9 cellular contexts compared by ENCODE assay signal in the genomic region with DNA sequence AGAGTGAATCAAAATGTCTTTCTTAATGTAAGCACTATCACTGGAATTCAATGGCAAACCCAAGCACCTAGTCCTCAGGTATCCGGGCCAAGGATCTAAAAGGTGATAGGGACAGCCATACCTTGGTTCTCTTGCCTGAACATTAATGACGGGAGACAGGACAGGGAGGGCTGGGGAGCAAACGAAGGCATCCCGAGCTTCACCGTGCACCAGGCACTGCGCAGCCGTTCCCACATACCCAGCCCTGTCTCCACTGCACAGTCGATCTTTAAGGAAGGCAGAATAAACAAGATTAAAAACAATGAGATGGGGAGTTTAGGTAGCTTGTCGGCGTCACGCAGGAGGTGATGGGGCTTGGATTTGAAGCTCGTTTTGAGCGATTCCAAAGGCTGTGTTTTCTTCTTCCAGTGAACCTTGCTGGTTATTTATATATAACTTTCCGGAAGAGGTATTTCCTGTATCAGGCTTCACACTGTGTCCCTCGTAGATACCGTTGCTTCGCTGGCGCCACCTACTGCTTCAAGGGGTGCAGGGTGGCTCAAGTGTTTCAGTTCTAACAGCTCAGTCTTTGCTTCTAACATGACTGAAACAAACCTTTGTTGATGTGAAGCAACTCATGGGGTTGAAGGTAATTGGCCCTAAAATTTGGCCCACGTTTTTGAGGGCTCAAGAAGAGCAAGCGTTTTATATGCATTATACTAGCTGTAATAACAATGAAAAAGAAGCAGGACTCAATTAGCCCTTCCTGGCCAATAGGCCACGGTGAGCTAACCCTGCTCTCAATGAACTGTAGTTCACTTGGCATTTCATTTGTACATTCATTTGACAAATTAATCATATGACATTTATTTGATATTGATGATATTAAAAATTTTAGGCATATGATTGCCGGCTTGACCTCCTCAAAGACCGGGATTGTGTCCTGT.
DNase-seq lines count a peak whose midpoint lies in the region; ATAC-seq, FAIRE-seq and TF ChIP-seq lines count a peak whose summit lies in the region.
"Had no signal": no experiment of that assay in that cellular context is flagged by ENCODE, and none has a peak within 500 bp of the region (broad histone marks: within the 10 kb centered on the region; RNA-seq: fewer than 3 reads in every experiment).

No MANE protein-coding gene starts in this region.

- H3K4me1 Mint-ChIP-seq in CD4-positive, alpha-beta T cell (ENCODE audit: low read depth), result peaks cover 20% of the 10 kb centered on the region
- peaks cover 8 to 11% (median 9%) of the 10 kb centered on the region in 4 donors for H3K4me1 Mint-ChIP-seq in naive thymus-derived CD8-positive, alpha-beta T cell
- peaks cover 9% of the 10 kb centered on the region for H3K4me1 Mint-ChIP-seq in type B pancreatic cell (ENCODE audit: unreplicated experiment)

- intact Hi-C loops in CD4-positive, alpha-beta T cell (cut with DNase I, micrococcal nuclease), result no loop called here
- intact Hi-C loops in endothelial cell of umbilical vein (cut with micrococcal nuclease), result loop anchor here (1.0 to 2.0 kb wide), 2 partner anchors 52 to 88 kb away; no protein-coding TSS in a partner anchor

- FAIRE-seq in endothelial cell of umbilical vein (lab: Jason Lieb, UNC), result peak; percentile 63
- FAIRE-seq: TTC549 had no signal

- H3K27ac ChIP-seq in CD4-positive, alpha-beta T cell (ENCODE audit: low read depth, low read length), result no peak overlapping the region
- H3K27ac ChIP-seq in endothelial cell of umbilical vein (ENCODE audit: insufficient read depth, low read depth, low read length), result no peak overlapping the region

- no peaks in the 10 kb centered on the region for H3K9me3 Mint-ChIP-seq in CD4-positive, alpha-beta T cell
- peaks cover 0 to 9% (median 0%) of the 10 kb centered on the region in 9 donors for H3K9me3 Mint-ChIP-seq in naive thymus-derived CD8-positive, alpha-beta T cell
- no peaks in the 10 kb centered on the region for H3K9me3 Mint-ChIP-seq in type B pancreatic cell

- H3K27ac Mint-ChIP-seq in CD4-positive, alpha-beta T cell, result no peak overlapping the region
- peak overlapping the region in 4 of 10 donors; percentile 22 to 86 (median 70) for H3K27ac Mint-ChIP-seq in naive thymus-derived CD8-positive, alpha-beta T cell
- no peak overlapping the region for H3K27ac Mint-ChIP-seq in type B pancreatic cell

- H3K9me1 ChIP-seq in endothelial cell of umbilical vein (replicated peaks; ENCODE audit: control insufficient read depth, extremely low read depth, insufficient read depth, low read length), result no peaks in the 10 kb centered on the region

- no peak for TF ChIP-seq POLR2A in endothelial cell of umbilical vein (IDR thresholded peaks at IDR 0.05; ENCODE audit: low read depth, low read length)

- H3K4me1 ChIP-seq in endothelial cell of umbilical vein (ENCODE audit: control insufficient read depth, extremely low read depth, insufficient read depth, low read length), result peaks cover 4% of the 10 kb centered on the region

- peaks cover 4% of the 10 kb centered on the region for H3K27me3 ChIP-seq in CD4-positive, alpha-beta T cell (ENCODE audit: control insufficient read depth, insufficient read depth, low read length)
- no peaks in the 10 kb centered on the region for H3K27me3 ChIP-seq in endothelial cell of umbilical vein (ENCODE audit: control insufficient read depth in 2 of 2, insufficient read depth in 2 of 2, low read length in 2 of 2)

- H4K20me1 ChIP-seq in endothelial cell of umbilical vein (replicated peaks; ENCODE audit: control insufficient read depth, extremely low read depth, insufficient read depth, low read length), result no peaks in the 10 kb centered on the region

- H3K27me3 Mint-ChIP-seq in CD4-positive, alpha-beta T cell, result peaks cover 35% of the 10 kb centered on the region
- peaks cover 6 to 44% (median 30%) of the 10 kb centered on the region in 5 donors for H3K27me3 Mint-ChIP-seq in naive thymus-derived CD8-positive, alpha-beta T cell
- peaks cover 31% of the 10 kb centered on the region for H3K27me3 Mint-ChIP-seq in type B pancreatic cell

- H2AFZ ChIP-seq in endothelial cell of umbilical vein (ENCODE audit: low read depth, low read length), result peak overlapping the region; percentile 32

- no peak overlapping the region for H3K9ac ChIP-seq in endothelial cell of umbilical vein (replicated peaks; ENCODE audit: extremely low read depth, insufficient read depth, low read length)

- H3K9me3 ChIP-seq in CD4-positive, alpha-beta T cell (ENCODE audit: control insufficient read depth, low read length), result no peaks in the 10 kb centered on the region
- H3K9me3 ChIP-seq in endothelial cell of umbilical vein (replicated peaks; ENCODE audit: control insufficient read depth, insufficient read depth, low read length), result no peaks in the 10 kb centered on the region

- H3K79me2 ChIP-seq in endothelial cell of umbilical vein (ENCODE audit: control insufficient read depth, insufficient read depth, low read length), result no peaks in the 10 kb centered on the region

- TF ChIP-seq CTCF in CD4-positive, alpha-beta T cell (IDR thresholded peaks at IDR 0.05), result peak; percentile 60
- TF ChIP-seq CTCF in endothelial cell of umbilical vein (IDR thresholded peaks at IDR 0.05; ENCODE audit: extremely low read depth in 1 of 2, insufficient read depth in 1 of 2, low read depth in 1 of 2, low read length in 2 of 2) (peak; percentile 60 to 65), type B pancreatic cell (conservative IDR thresholded peaks at IDR 0.05) (peak; percentile 79)

- dilution Hi-C loops in endothelial cell of umbilical vein (cut with MboI; ENCODE audit: extremely low pct_ligation_motif_present, low sequenced_read_pairs), result no loop called here

- H3K4me2 ChIP-seq in endothelial cell of umbilical vein (ENCODE audit: insufficient read depth, low read length), result peak overlapping the region; percentile 33

- CTCF ChIA-PET in CD4-positive, alpha-beta T cell (lab: Charles Lee), result interaction anchor here (1.4 kb wide), 1 partner anchor 53 kb away, joined by 5 read pairs; no protein-coding TSS in a partner anchor
- CTCF ChIA-PET in endothelial cell of umbilical vein (lab: Charles Lee), result interaction anchor here (1.4 kb wide), 1 partner anchor 53 kb away, joined by 21 read pairs; no protein-coding TSS in a partner anchor

- no peaks in the 10 kb centered on the region for H3K36me3 ChIP-seq in endothelial cell of umbilical vein (ENCODE audit: control insufficient read depth in 2 of 2, extremely low read depth in 1 of 2, insufficient read depth in 2 of 2, low read length in 2 of 2)

- H3K4me3 ChIP-seq in endothelial cell of umbilical vein (replicated peaks in 1 of 3; ENCODE audit: insufficient read depth in 1 of 3, low read depth in 1 of 3, low read length in 3 of 3), result no peak overlapping the region

- peak; percentile 65 for ATAC-seq in CD4-positive, alpha-beta T cell (ENCODE audit: poor library complexity)
- ATAC-seq in HG03139 (IDR thresholded peaks at IDR 0.05; ENCODE audit: unreplicated experiment), result peak; percentile 96
- peak; percentile 79 to 80 for ATAC-seq in naive thymus-derived CD8-positive, alpha-beta T cell

- peak in 8 of 10 experiments; percentile 4 to 41 (median 20) for DNase-seq in CD4-positive, alpha-beta T cell
- peak; percentile 45 for DNase-seq in GM19238 (ENCODE audit: insufficient read length, low spot score)
- peak; percentile 13 for DNase-seq in NCI-H2227 treated with DMSO at 0.1 percent for 48 hours (lab: John Stamatoyannopoulos, UW)
- peak; percentile 76 for DNase-seq in activated CD4-positive, alpha-beta T cell treated with anti-CD3 and anti-CD28 coated beads for 48 hours
- DNase-seq in endothelial cell of umbilical vein (ENCODE audit: low read depth, low spot score), result peak; percentile 51
- peak in 7 of 10 donors; percentile 13 to 36 (median 24) for DNase-seq in naive thymus-derived CD8-positive, alpha-beta T cell
- no peak for DNase-seq in type B pancreatic cell (ENCODE audit: extremely low spot score, unreplicated experiment)

- no TSS peak for BruUV-seq in endothelial cell of umbilical vein (replicated peaks; lab: Mats Ljungman, UMichigan)

- no peaks in the 10 kb centered on the region for H3K36me3 Mint-ChIP-seq in CD4-positive, alpha-beta T cell (ENCODE audit: low read depth)
- H3K36me3 Mint-ChIP-seq in naive thymus-derived CD8-positive, alpha-beta T cell, result no peaks in the 10 kb centered on the region
- H3K36me3 Mint-ChIP-seq in type B pancreatic cell, result no peaks in the 10 kb centered on the region

- POLR2A ChIA-PET in CD4-positive, alpha-beta T cell (lab: Charles Lee), result no interaction called here
- POLR2A ChIA-PET in endothelial cell of umbilical vein (lab: Charles Lee), result no interaction called here
- POLR2A ChIA-PET in naive thymus-derived CD8-positive, alpha-beta T cell (lab: Charles Lee), result no interaction called here

- peak overlapping the region; percentile 26 for H3K4me3 Mint-ChIP-seq in CD4-positive, alpha-beta T cell
- H3K4me3 Mint-ChIP-seq in naive thymus-derived CD8-positive, alpha-beta T cell, result peak overlapping the region; percentile 40 to 80 (median 60)
- H3K4me3 Mint-ChIP-seq in type B pancreatic cell, result no peak overlapping the region

TF ChIP-seq in endothelial cell of umbilical vein, 7 proteins besides CTCF, POLR2A, EP300 and RAD21:
- TF ChIP-seq POLR2AphosphoS5 (IDR thresholded peaks at IDR 0.05; ENCODE audit: insufficient read depth, low read depth, low read length) (no peak), GATA2 (IDR thresholded peaks at IDR 0.05; ENCODE audit: insufficient read depth, insufficient read length, low read depth, low read length) (no peak), FOS (IDR thresholded peaks at IDR 0.05; ENCODE audit: borderline replicate concordance, insufficient read depth, low read length) (no peak), EZH2 (IDR thresholded peaks at IDR 0.05; ENCODE audit: borderline replicate concordance, low read depth, low read length, severe bottlenecking) (no peak), MYC (IDR thresholded peaks at IDR 0.05; ENCODE audit: low read depth, low read length) (no peak), JUN (IDR thresholded peaks at IDR 0.05; ENCODE audit: borderline replicate concordance, insufficient read depth, insufficient read length, low read depth) (no peak)
- TF ChIP-seq, protein P1, sequence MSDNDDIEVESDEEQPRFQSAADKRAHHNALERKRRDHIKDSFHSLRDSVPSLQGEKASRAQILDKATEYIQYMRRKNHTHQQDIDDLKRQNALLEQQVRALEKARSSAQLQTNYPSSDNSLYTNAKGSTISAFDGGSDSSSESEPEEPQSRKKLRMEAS (IDR thresholded peaks at IDR 0.05; ENCODE audit: insufficient read depth, insufficient read length), result no peak
